21 cellular contexts compared by ENCODE assay signal in the genomic region with DNA sequence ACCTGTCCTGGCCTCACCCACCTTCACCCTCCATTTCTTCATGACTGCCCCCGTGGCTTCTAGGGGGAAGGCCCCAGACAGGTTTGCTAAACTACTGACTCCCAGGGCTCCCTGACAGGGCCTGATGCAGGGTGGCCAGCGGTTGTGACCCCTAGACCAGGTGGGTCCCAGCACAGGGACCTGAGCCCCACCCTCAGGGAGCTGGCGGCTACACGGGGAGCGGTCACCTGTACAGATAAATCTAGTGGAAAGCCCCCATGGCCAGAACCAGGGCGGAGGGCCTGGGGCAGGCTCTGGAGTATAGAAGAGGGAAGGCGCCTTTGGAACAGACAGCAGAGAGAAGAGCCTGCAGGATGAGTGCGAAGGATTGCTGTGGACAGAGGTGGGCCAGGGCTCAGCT. TPM values are rescaled to one million over a fixed set of nuclear protein-coding genes. Genes with fewer than 3 reads are reported as not detected.
A peak's percentile ranks its signal among the peaks of the same experiment; 100 is the strongest.
DNase-seq lines count a peak whose midpoint lies in the region; ATAC-seq and TF ChIP-seq lines count a peak whose summit lies in the region.
"Had no signal": no experiment of that assay in that cellular context is flagged by ENCODE, and none has a peak within 500 bp of the region (broad histone marks: within the 10 kb centered on the region; RNA-seq: fewer than 3 reads in every experiment).

No MANE protein-coding gene starts in this region.

- POLR2A ChIA-PET in MCF 10A (lab: Yijun Ruan, JAX), result interaction anchor here (1.0 to 1.3 kb wide), 2 partner anchors 39 to 42 kb away, joined by 3 to 7 read pairs; no protein-coding TSS in a partner anchor

- no TSS peak for BruUV-seq in MCF 10A (replicated peaks; lab: Mats Ljungman, UMichigan)

- H3K4me1 ChIP-seq in breast epithelium (peaks cover 0 to 4% of the 10 kb centered on the region in 2 donors), osteoblast (ENCODE audit: insufficient read depth, low read length) (peaks cover 19% of the 10 kb centered on the region), lower lobe of right lung (peaks cover 17% of the 10 kb centered on the region)

- peaks cover 23% of the 10 kb centered on the region for H3K4me1 Mint-ChIP-seq in MCF 10A (ENCODE audit: insufficient read depth, unreplicated experiment)
- H3K4me1 Mint-ChIP-seq: B cell had no signal

- no peaks in the 10 kb centered on the region for H3K36me3 ChIP-seq in breast epithelium
- no peaks in the 10 kb centered on the region for H3K36me3 ChIP-seq in osteoblast (ENCODE audit: insufficient read depth, low read length)
- H3K36me3 ChIP-seq in lower lobe of right lung, result no peaks in the 10 kb centered on the region
- H3K36me3 ChIP-seq: SJCRH30 had no signal

- ATAC-seq in esophagus mucosa (peak; percentile 2), lower lobe of right lung (no peak)
- ATAC-seq: Panc1 had no signal

- CTCF ChIA-PET in MCF 10A (lab: Yijun Ruan, JAX), result interaction anchor here (0.6 to 2.1 kb wide), 20 partner anchors 10 to 748 kb away, joined by 3 to 8 read pairs (median 3); no protein-coding TSS in a partner anchor

- H3K27me3 Mint-ChIP-seq in MCF 10A (ENCODE audit: insufficient read depth, unreplicated experiment), result no peaks in the 10 kb centered on the region

- DNase-seq in breast epithelium (ENCODE audit: low spot score in 2 of 2) (no peak), MCF 10A (ENCODE audit: unreplicated experiment) (no peak), osteoblast (ENCODE audit: insufficient read length, low spot score, missing footprints) (peak; percentile 14), hippocampal formation (lab: John Stamatoyannopoulos, UW) (no peak), lower lobe of right lung (no peak), SK-N-DZ (ENCODE audit: low spot score) (no peak)
- DNase-seq: GDM1; MV-4-11; NCI-H1105 treated with DMSO at 0.1 percent for 48 hours; NCI-H2029 treated with DMSO at 0.1 percent for 48 hours; NCI-H345; NCI-H524; NCI-H774; NK-92 treated with Interleukin-12 subunit alpha and Interleukin-12 subunit beta, amount 100 ng/mL, for 24 hours; SJCRH30 had no signal

- H2AFZ ChIP-seq in osteoblast (ENCODE audit: low read length), result no peak overlapping the region
- H2AFZ ChIP-seq: GM23338 had no signal

- H3K4me2 ChIP-seq in osteoblast (ENCODE audit: insufficient read depth, low read length), result no peak overlapping the region
- H3K4me2 ChIP-seq: GM23338, KMS-11 had no signal

- no peak overlapping the region for H3K27ac Mint-ChIP-seq in MCF 10A (ENCODE audit: low read depth, unreplicated experiment)
- H3K27ac Mint-ChIP-seq: B cell, GM23338 had no signal

- no peak for TF ChIP-seq POLR2A in breast epithelium (IDR thresholded peaks at IDR 0.05)

- no peaks in the 10 kb centered on the region for H3K36me3 Mint-ChIP-seq in MCF 10A (ENCODE audit: insufficient read depth, unreplicated experiment)

- H3K9me3 ChIP-seq in breast epithelium (no peaks in the 10 kb centered on the region), osteoblast (ENCODE audit: low read depth, low read length) (no peaks in the 10 kb centered on the region), lower lobe of right lung (no peaks in the 10 kb centered on the region)
- H3K9me3 ChIP-seq: SJCRH30 had no signal

- no peak overlapping the region for H3K4me3 Mint-ChIP-seq in MCF 10A (ENCODE audit: unreplicated experiment)
- H3K4me3 Mint-ChIP-seq: B cell, CD14-positive monocyte, GM23338 had no signal

- no peak overlapping the region for H3K4me3 ChIP-seq in breast epithelium
- H3K4me3 ChIP-seq in osteoblast (ENCODE audit: insufficient read depth, low read length), result no peak overlapping the region
- no peak overlapping the region for H3K4me3 ChIP-seq in lower lobe of right lung
- H3K4me3 ChIP-seq: GM23338, SJCRH30 had no signal

- TF ChIP-seq CTCF in breast epithelium (IDR thresholded peaks at IDR 0.05) (no peak), MCF 10A (IDR thresholded peaks at IDR 0.05; ENCODE audit: unreplicated experiment) (no peak), osteoblast (IDR thresholded peaks at IDR 0.05; ENCODE audit: extremely low read depth, low read depth, low read length) (no peak), lower lobe of right lung (IDR thresholded peaks at IDR 0.05) (no peak)

- no peaks in the 10 kb centered on the region for H4K20me1 ChIP-seq in osteoblast (ENCODE audit: insufficient read depth, low read length)

- intact Hi-C loops in breast epithelium (cut with DNase I; ENCODE audit: low total_unique reads) (no loop called here), MCF 10A (cut with micrococcal nuclease) (loop anchor here (2.0 kb wide), 1 partner anchor 47 kb away; no protein-coding TSS in a partner anchor), lower lobe of right lung (cut with DNase I) (loop anchor here (10.0 kb wide), 1 partner anchor 749 kb away; no protein-coding TSS in a partner anchor)

- H3K79me2 ChIP-seq in osteoblast (ENCODE audit: insufficient read depth, low read length), result no peaks in the 10 kb centered on the region

- H3K9me3 Mint-ChIP-seq in MCF 10A (ENCODE audit: unreplicated experiment), result no peaks in the 10 kb centered on the region
- H3K9me3 Mint-ChIP-seq: GM23338 had no signal

- no peaks in the 10 kb centered on the region for H3K27me3 ChIP-seq in breast epithelium
- H3K27me3 ChIP-seq in osteoblast (ENCODE audit: insufficient read depth, low read length), result no peaks in the 10 kb centered on the region
- H3K27me3 ChIP-seq in lower lobe of right lung (ENCODE audit: low read depth), result no peaks in the 10 kb centered on the region
- H3K27me3 ChIP-seq: SJCRH30 had no signal

- H3K27ac ChIP-seq in breast epithelium (peak overlapping the region; percentile 15 to 50), osteoblast (ENCODE audit: low read depth, low read length) (no peak overlapping the region), lower lobe of right lung (no peak overlapping the region)
- H3K27ac ChIP-seq: KMS-11, SJCRH30 had no signal

RNA-seq across cellular contexts. Expression of gene PLB1, which starts 42.5 kb away (rescaled TPM):
- total RNA-seq in breast epithelium (10 to 100 TPM in 1 of 3 donors, 1 to 10 TPM in 2; 5.6 to 11.9 (median 8.8) TPM), MCF 10A (2022) (0.91 and 1.8 TPM in 2 replicates), esophagus mucosa (1.6 TPM), osteoblast (0.36 and 0.88 TPM in 2 replicates), lower lobe of right lung (5.5 TPM)
- polyA plus RNA-seq in SK-N-DZ (2014; cell fraction: cytosol; rRNA removed), result 0.03 and 0.38 TPM in 2 replicates
- polyA plus RNA-seq in SK-N-DZ (2014; cell fraction: nucleus; rRNA removed), result 0.28 and 0.54 TPM in 2 replicates

Comparison
In these comparisons a context has a peak if more than half of its experiments do, and no peak if none do; other contexts are left out.
1. H3K27ac ChIP-seq: peak in breast epithelium (2 of 2); none in osteoblast (single experiment) and lower lobe of right lung (single experiment).